Comparison of ENCODE assay signal across 8 cellular contexts in the genomic region with DNA sequence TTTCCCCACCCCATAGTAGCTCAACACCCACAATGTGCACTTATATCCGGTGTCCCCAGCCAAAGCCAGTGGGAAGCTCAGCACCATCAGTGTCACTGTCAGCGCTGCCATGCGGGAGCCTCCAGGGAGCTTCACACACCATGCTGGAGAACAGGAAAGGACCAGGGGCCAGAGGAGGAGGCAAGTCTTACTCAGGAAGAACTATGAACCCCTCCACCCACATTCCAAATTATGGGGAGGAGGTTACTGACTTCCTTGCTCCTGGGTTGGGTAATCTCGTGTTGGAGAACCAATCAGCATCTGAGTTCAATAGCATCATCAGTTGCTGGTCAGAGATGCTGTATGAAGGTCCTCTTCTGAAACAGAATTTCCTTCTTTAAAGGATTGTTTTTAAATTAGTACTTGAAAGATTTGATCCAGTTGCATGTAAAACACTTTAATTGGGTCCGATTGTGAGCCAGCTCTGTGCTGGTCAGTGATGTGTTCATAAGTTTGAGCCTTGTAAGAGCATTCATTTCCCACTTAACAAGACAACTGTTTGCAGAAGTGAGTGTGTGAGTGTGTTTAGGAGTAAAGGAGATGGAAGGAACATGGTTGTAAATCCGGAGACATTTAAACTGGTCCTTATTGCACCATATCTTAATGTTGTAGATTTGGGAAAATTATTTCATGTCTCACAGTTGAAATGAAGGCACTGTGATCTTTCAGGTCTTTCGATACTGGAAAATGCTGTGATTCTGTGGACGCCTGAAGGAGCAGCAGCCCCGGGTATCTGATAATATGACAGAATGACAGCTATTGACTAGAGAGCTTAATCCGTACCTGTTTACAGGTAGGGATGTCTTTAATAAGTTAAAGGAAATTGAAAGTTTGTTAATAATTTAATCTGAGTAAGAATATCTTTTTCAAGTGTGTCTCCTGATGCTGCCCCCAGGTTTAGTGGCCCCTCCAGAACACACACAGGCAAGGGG.
A peak's percentile ranks its signal among the peaks of the same experiment; 100 is the strongest.
DNase-seq lines count a peak whose midpoint lies in the region; ATAC-seq and TF ChIP-seq lines count a peak whose summit lies in the region.
"Not testable (repeated sequence)": the region's sequence is repeated elsewhere in the genome, so short reads cannot be mapped to it uniquely, and the experiment has no call there.

No MANE protein-coding gene starts in this region.

- DNase-seq in CMK (ENCODE audit: low read depth) (peak; percentile 30), iPS-NIHi7 (ENCODE audit: extremely low spot score) (peak; percentile 48)
- not testable (repeated sequence) for DNase-seq in activated naive CD8-positive, alpha-beta T cell treated with anti-CD3 and anti-CD28 coated beads, Interleukin-2, amount 50 U/mL, for 24 hours

- not testable (repeated sequence) for H3K79me2 ChIP-seq in OCI-LY3 (ENCODE audit: low read length)

- peak overlapping the region; percentile 81; the same call in 1 of the 2 replicates for H2AFZ ChIP-seq in OCI-LY3 (ENCODE audit: low read depth, low read length)

- H3K9ac ChIP-seq in OCI-LY3 (ENCODE audit: low read length) = peak overlapping the region; percentile 65; the same call in 1 of the 2 replicates

- not testable (repeated sequence) for H3K36me3 Mint-ChIP-seq in activated naive CD8-positive, alpha-beta T cell treated with anti-CD3 and anti-CD28 coated beads, Interleukin-2, amount 50 U/mL, for 24 hours (ENCODE audit: low read depth)

- peak; percentile 87 for ATAC-seq in GM18907 (IDR thresholded peaks at IDR 0.05; ENCODE audit: unreplicated experiment)
- ATAC-seq in GM21723 (IDR thresholded peaks at IDR 0.05; ENCODE audit: unreplicated experiment) = peak; percentile 95
- peak; percentile 100 for ATAC-seq in HG03108 (IDR thresholded peaks at IDR 0.05; ENCODE audit: unreplicated experiment)
- peak; percentile 90 for ATAC-seq in activated naive CD8-positive, alpha-beta T cell treated with anti-CD3 and anti-CD28 coated beads, Interleukin-2, amount 50 U/mL, for 24 hours

- H3K27ac ChIP-seq in OCI-LY3 (ENCODE audit: low read length) (peak overlapping the region; percentile 79), skin epidermis (peak overlapping the region in 13 of 21 experiments; percentile 3 to 73 (median 52))

- peak overlapping the region; percentile 74 for H3K4me2 ChIP-seq in OCI-LY3 (ENCODE audit: low read length)

- H4K20me1 ChIP-seq in OCI-LY3 (ENCODE audit: insufficient read depth, low read length) = not testable (repeated sequence)

- H3K27me3 ChIP-seq in OCI-LY3 (ENCODE audit: low read depth, low read length) = not testable (repeated sequence)

- peaks cover 16% of the 10 kb centered on the region for H3K4me1 ChIP-seq in OCI-LY3 (ENCODE audit: low read length)

- peaks cover 11% of the 10 kb centered on the region for H3K4me1 Mint-ChIP-seq in activated naive CD8-positive, alpha-beta T cell treated with anti-CD3 and anti-CD28 coated beads, Interleukin-2, amount 50 U/mL, for 24 hours

- peak overlapping the region; percentile 65 for H3K4me3 ChIP-seq in OCI-LY3 (ENCODE audit: low read length)
- not testable (repeated sequence) for H3K4me3 ChIP-seq in skin epidermis

- TF ChIP-seq CTCF in OCI-LY3 (IDR thresholded peaks at IDR 0.05; ENCODE audit: low read depth, low read length) = not testable (repeated sequence)

- H3K9me3 Mint-ChIP-seq in activated naive CD8-positive, alpha-beta T cell treated with anti-CD3 and anti-CD28 coated beads, Interleukin-2, amount 50 U/mL, for 24 hours = not testable (repeated sequence)

- not testable (repeated sequence) for H3K36me3 ChIP-seq in OCI-LY3 (replicated peaks; ENCODE audit: low read depth, low read length)

- peaks cover 14% of the 10 kb centered on the region for H3K27me3 Mint-ChIP-seq in activated naive CD8-positive, alpha-beta T cell treated with anti-CD3 and anti-CD28 coated beads, Interleukin-2, amount 50 U/mL, for 24 hours

- H3K9me3 ChIP-seq in OCI-LY3 (ENCODE audit: insufficient read depth, low read length) = not testable (repeated sequence)

- not testable (repeated sequence) for H3K4me3 Mint-ChIP-seq in activated naive CD8-positive, alpha-beta T cell treated with anti-CD3 and anti-CD28 coated beads, Interleukin-2, amount 50 U/mL, for 24 hours

- H3K27ac Mint-ChIP-seq in activated naive CD8-positive, alpha-beta T cell treated with anti-CD3 and anti-CD28 coated beads, Interleukin-2, amount 50 U/mL, for 24 hours = peak overlapping the region; percentile 73
